8 cellular contexts compared by ENCODE assay signal in genomic region chr21:46605759-46606426, GRCh38. TPM values are rescaled to one million over a fixed set of nuclear protein-coding genes. Genes with fewer than 3 reads are reported as not detected.
DNase-seq lines count a peak whose midpoint lies in the region; ATAC-seq and TF ChIP-seq lines count a peak whose summit lies in the region.

No MANE protein-coding gene starts in this region.

- ATAC-seq in HG03103 (IDR thresholded peaks at IDR 0.05; ENCODE audit: low read depth, unreplicated experiment) (peak; percentile 57), left lobe of liver (peak; percentile 58), GM21526 (IDR thresholded peaks at IDR 0.05; ENCODE audit: low FRiP score, unreplicated experiment) (no peak)
- peak; percentile 85 for ATAC-seq in activated CD8-positive, alpha-beta T cell treated with anti-CD3 and anti-CD28 coated beads for 36 hours

- H3K4me3 ChIP-seq in Caco-2 (ENCODE audit: low read depth, low read length), result no peak overlapping the region

- H3K27ac Mint-ChIP-seq in activated CD8-positive, alpha-beta T cell treated with anti-CD3 and anti-CD28 coated beads for 36 hours, result peak overlapping the region; percentile 82
- H3K27ac Mint-ChIP-seq in Caco-2 (ENCODE audit: unreplicated experiment), result no peak overlapping the region

- no peaks in the 10 kb centered on the region for H3K9me3 ChIP-seq in Caco-2

- peak overlapping the region; percentile 98 for H3K27ac ChIP-seq in temporal lobe (ENCODE audit: low read depth, low read length)

- intact Hi-C loops in activated CD8-positive, alpha-beta T cell treated with anti-CD3 and anti-CD28 coated beads for 36 hours (cut with micrococcal nuclease), result no loop called here
- intact Hi-C loops in Caco-2 (cut with micrococcal nuclease; ENCODE audit: unreplicated experiment), result no loop called here

- POLR2A ChIA-PET in activated CD8-positive, alpha-beta T cell treated with anti-CD3 and anti-CD28 coated beads for 36 hours (lab: Charles Lee), result interaction anchor here (0.7 to 1.7 kb wide), 7 partner anchors 9 to 110 kb away, joined by 3 to 19 read pairs (median 5); partner anchors contain the start of gene PRMT2
- POLR2A ChIA-PET in Caco-2 (lab: Charles Lee), result no interaction called here

- no peaks in the 10 kb centered on the region for H3K36me3 ChIP-seq in Caco-2 (ENCODE audit: control insufficient read depth, insufficient read depth, low read length)

- no TSS peak for BruUV-seq in Caco-2 (replicated peaks; lab: Mats Ljungman, UMichigan)

- H3K9me3 Mint-ChIP-seq in activated CD8-positive, alpha-beta T cell treated with anti-CD3 and anti-CD28 coated beads for 36 hours, result peaks cover 3% of the 10 kb centered on the region
- no peaks in the 10 kb centered on the region for H3K9me3 Mint-ChIP-seq in Caco-2 (ENCODE audit: unreplicated experiment)

- peaks cover 42% of the 10 kb centered on the region for H3K4me1 Mint-ChIP-seq in activated CD8-positive, alpha-beta T cell treated with anti-CD3 and anti-CD28 coated beads for 36 hours (ENCODE audit: low read depth)
- no peaks in the 10 kb centered on the region for H3K4me1 Mint-ChIP-seq in Caco-2 (ENCODE audit: low read depth, unreplicated experiment)

- CTCF ChIA-PET in activated CD8-positive, alpha-beta T cell treated with anti-CD3 and anti-CD28 coated beads for 36 hours (lab: Charles Lee), result no interaction called here
- CTCF ChIA-PET in Caco-2 (lab: Charles Lee), result no interaction called here

- no peaks in the 10 kb centered on the region for H3K36me3 Mint-ChIP-seq in activated CD8-positive, alpha-beta T cell treated with anti-CD3 and anti-CD28 coated beads for 36 hours (ENCODE audit: low read depth)
- H3K36me3 Mint-ChIP-seq in Caco-2 (ENCODE audit: insufficient read depth, unreplicated experiment), result no peaks in the 10 kb centered on the region

- no peak overlapping the region for H3K4me3 Mint-ChIP-seq in activated CD8-positive, alpha-beta T cell treated with anti-CD3 and anti-CD28 coated beads for 36 hours
- H3K4me3 Mint-ChIP-seq in Caco-2 (ENCODE audit: unreplicated experiment), result no peak overlapping the region

- TF ChIP-seq CTCF in activated CD8-positive, alpha-beta T cell treated with anti-CD3 and anti-CD28 coated beads for 36 hours (IDR thresholded peaks at IDR 0.05), result no peak
- no peak for TF ChIP-seq CTCF in Caco-2 (IDR thresholded peaks at IDR 0.05; ENCODE audit: insufficient read depth in 1 of 2, low read depth in 1 of 2, low read length in 1 of 2, severe bottlenecking in 1 of 2, unreplicated experiment in 1 of 2)

- DNase-seq in Ammon's horn (ENCODE audit: low spot score) (peak; percentile 81), left lobe of liver (ENCODE audit: low spot score) (no peak), Caco-2 (no peak), kidney glomerular epithelial cell (lab: John Stamatoyannopoulos, UW) (no peak)
- DNase-seq in activated CD8-positive, alpha-beta T cell treated with anti-CD3 and anti-CD28 coated beads for 36 hours, result peak; percentile 67

- no peaks in the 10 kb centered on the region for H3K4me1 ChIP-seq in Caco-2

- H3K27me3 ChIP-seq in Caco-2 (replicated peaks; ENCODE audit: control insufficient read depth, insufficient read depth, low read length), result no peaks in the 10 kb centered on the region

- no peaks in the 10 kb centered on the region for H3K27me3 Mint-ChIP-seq in activated CD8-positive, alpha-beta T cell treated with anti-CD3 and anti-CD28 coated beads for 36 hours
- no peaks in the 10 kb centered on the region for H3K27me3 Mint-ChIP-seq in Caco-2 (ENCODE audit: insufficient read depth, unreplicated experiment)

RNA-seq across cellular contexts. Expression of gene S100B, which starts 1.0 kb away (rescaled TPM):
- total RNA-seq in activated CD8-positive, alpha-beta T cell treated with anti-CD3 and anti-CD28 coated beads for 36 hours, result 1 to 10 TPM; 2.7 to 3.0 TPM
- total RNA-seq in left lobe of liver, result not detected
- total RNA-seq in temporal lobe, result 10.1 TPM
- total RNA-seq in Caco-2 (2022), result not detected in 2 replicates

RNA-seq across cellular contexts. Expression of gene PRMT2, which starts 29.6 kb away (rescaled TPM):
- total RNA-seq in activated CD8-positive, alpha-beta T cell treated with anti-CD3 and anti-CD28 coated beads for 36 hours, result 10 to 100 TPM; 54.4 to 58.2 TPM
- total RNA-seq in left lobe of liver (15.3 TPM), temporal lobe (218 TPM), Caco-2 (2022) (56.2 and 60.6 TPM in 2 replicates)

Comparison
In these comparisons a context has a peak if more than half of its experiments do, and no peak if none do; other contexts are left out.
1. DNase-seq: peak in Ammon's horn (single experiment) and activated CD8-positive, alpha-beta T cell treated with anti-CD3 and anti-CD28 coated beads for 36 hours (single experiment); none in left lobe of liver (single experiment), Caco-2 (0 of 2) and kidney glomerular epithelial cell (single experiment).